In the genomic region with DNA sequence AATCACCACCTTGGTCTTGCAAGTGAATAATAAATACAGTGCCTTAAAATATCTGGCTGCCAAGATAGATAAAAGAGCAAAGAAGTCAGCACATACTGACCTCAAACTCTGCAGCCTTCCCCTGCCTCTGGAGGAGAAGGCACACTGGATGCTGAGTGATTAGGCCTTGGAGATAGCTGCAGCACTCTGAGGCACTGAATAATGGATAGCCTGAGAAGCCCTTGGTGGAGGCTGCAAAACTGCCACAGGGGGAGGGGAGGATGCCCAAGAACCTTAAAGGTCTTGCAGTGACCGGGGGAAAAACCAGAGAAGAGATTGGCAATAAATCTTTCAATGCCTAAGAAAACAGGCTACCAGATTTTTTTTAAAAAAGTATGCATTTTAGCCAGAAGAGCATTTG, we compare ENCODE assay signal across 23 cellular contexts.
A peak's percentile ranks its signal among the peaks of the same experiment; 100 is the strongest.
DNase-seq lines count a peak whose midpoint lies in the region; ATAC-seq, FAIRE-seq and TF ChIP-seq lines count a peak whose summit lies in the region.
"Had no signal": no experiment of that assay in that cellular context is flagged by ENCODE, and none has a peak within 500 bp of the region (broad histone marks: within the 10 kb centered on the region; RNA-seq: fewer than 3 reads in every experiment).

No MANE protein-coding gene starts in this region.

- TF ChIP-seq CTCF in OCI-LY7 (conservative IDR thresholded peaks at IDR 0.05; ENCODE audit: low read length) (no peak), endodermal cell (conservative IDR thresholded peaks at IDR 0.05) (no peak)

- no peaks in the 10 kb centered on the region for H3K36me3 Mint-ChIP-seq in endodermal cell (ENCODE audit: low read depth)
- H3K36me3 Mint-ChIP-seq: CD8-positive, alpha-beta T cell had no signal

- intact Hi-C loops in OCI-LY7 (cut with micrococcal nuclease; ENCODE audit: unreplicated experiment): no loop called here

- H3K4me3 ChIP-seq in OCI-LY7 (ENCODE audit: low read depth, low read length, poor library complexity, severe bottlenecking) (no peak overlapping the region), endodermal cell (ENCODE audit: low read length) (no peak overlapping the region)

- H3K9me3 Mint-ChIP-seq in endodermal cell: peaks cover 2% of the 10 kb centered on the region

- no TSS peak for BruUV-seq in OCI-LY7 (replicated peaks; lab: Mats Ljungman, UMichigan)

- H3K9ac ChIP-seq in endodermal cell (ENCODE audit: extremely low read depth, low read length, poor library complexity, severe bottlenecking): no peak overlapping the region

- H3K36me3 ChIP-seq in OCI-LY7 (ENCODE audit: insufficient read depth, low read length) (no peaks in the 10 kb centered on the region), endodermal cell (ENCODE audit: control insufficient read depth, insufficient read depth, low read length) (no peaks in the 10 kb centered on the region)

- H2AFZ ChIP-seq in OCI-LY7 (ENCODE audit: low read length): 0 out of 2 replicates have a peak overlapping the region, but pooled peaks have one; percentile 31

- no peak for FAIRE-seq in GM12892 (lab: Jason Lieb, UNC)
- FAIRE-seq: HepG2, RCC 7860 had no signal

- no peak for ATAC-seq in GM18517 (IDR thresholded peaks at IDR 0.05; ENCODE audit: unreplicated experiment)
- ATAC-seq: CD8-positive, alpha-beta T cell; HepG2; SK-N-SH treated with all-trans-retinoic acid at 6 μM for 48 hours had no signal

- 83% methylated on average over 1 of the region's 1 CpG; no CpG with 5 or more reads in 1 of the 2 experiments for WGBS in endodermal cell (ENCODE audit: insufficient coverage in 1 of 2, insufficient read length in 1 of 2), 2 experiments

- H3K27ac Mint-ChIP-seq in endodermal cell: no peak overlapping the region
- H3K27ac Mint-ChIP-seq: CD8-positive, alpha-beta T cell had no signal

- H3K9me2 ChIP-seq in OCI-LY7 (ENCODE audit: insufficient read depth, low read length): no peaks in the 10 kb centered on the region

- H3K27me3 ChIP-seq in endodermal cell (ENCODE audit: control insufficient read depth, insufficient read depth, low read length, poor library complexity, severe bottlenecking): no peaks in the 10 kb centered on the region

- H3K27me3 Mint-ChIP-seq in endodermal cell (ENCODE audit: insufficient read depth): no peaks in the 10 kb centered on the region

- CTCF ChIA-PET in OCI-LY7 (lab: Charles Lee; ENCODE audit: unreplicated experiment): no interaction called here

- no peak for TF ChIP-seq POLR2A in GM12892 (IDR thresholded peaks at IDR 0.05; ENCODE audit: low read depth, low read length)

- no peak overlapping the region for H3K4me2 ChIP-seq in OCI-LY7 (ENCODE audit: low read length)

- no peaks in the 10 kb centered on the region for H3K4me1 ChIP-seq in OCI-LY7 (ENCODE audit: insufficient read depth, low read length, poor library complexity, severe bottlenecking)
- no peaks in the 10 kb centered on the region for H3K4me1 ChIP-seq in endodermal cell (ENCODE audit: control insufficient read depth, insufficient read depth, low read length)
- H3K4me1 ChIP-seq: Caco-2 had no signal

- H3K4me1 Mint-ChIP-seq in endodermal cell: no peaks in the 10 kb centered on the region

- H3K4me3 Mint-ChIP-seq in endodermal cell: no peak overlapping the region
- H3K4me3 Mint-ChIP-seq: CD8-positive, alpha-beta T cell had no signal

- H3K9me3 ChIP-seq in OCI-LY7 (ENCODE audit: low read length) (no peaks in the 10 kb centered on the region), endodermal cell (ENCODE audit: control insufficient read depth, low read length) (no peaks in the 10 kb centered on the region)
- H3K9me3 ChIP-seq: Caco-2 had no signal

- no peaks in the 10 kb centered on the region for H4K20me1 ChIP-seq in OCI-LY7 (ENCODE audit: insufficient read depth, low read length)

- H3K79me2 ChIP-seq in OCI-LY7 (ENCODE audit: insufficient read depth, low read depth, low read length): no peaks in the 10 kb centered on the region

- POLR2A ChIA-PET in OCI-LY7 (lab: Charles Lee): interaction anchor here (0.7 to 1.9 kb wide), 3 partner anchors 12 to 353 kb away, joined by 3 to 4 read pairs (median 3); no protein-coding TSS in a partner anchor

- no peak overlapping the region for H3K27ac ChIP-seq in OCI-LY7 (ENCODE audit: low read depth, low read length, poor library complexity, severe bottlenecking)
- no peak overlapping the region for H3K27ac ChIP-seq in endodermal cell (ENCODE audit: low read depth, low read length)
- H3K27ac ChIP-seq: C4-2B had no signal

- DNase-seq in OCI-LY7 (ENCODE audit: low spot score) (no peak), endodermal cell (peak; percentile 51), left kidney (ENCODE audit: low read depth, low spot score) (peak; percentile 12), GM12892 (ENCODE audit: insufficient read length) (no peak), NCI-H128 (lab: John Stamatoyannopoulos, UW; ENCODE audit: unreplicated experiment) (no peak)
- no peak for DNase-seq in stimulated activated CD4-positive, alpha-beta T cell treated with anti-CD3 and anti-CD28 coated beads, Interleukin-2, amount 100 ng/mL, for 48 hours
- DNase-seq: Caco-2; CD8-positive, alpha-beta T cell; DMS79; EL; GDM1; Kasumi-1; NCI-H1092 treated with DMSO at 0.1 percent for 48 hours; NCI-H1436 treated with DMSO at 0.1 percent for 48 hours; NCI-H2029; NCI-H446 treated with DMSO at 0.1 percent for 48 hours; NCI-H526; SIG-M5 had no signal

Comparison
In these comparisons a context has a peak if more than half of its experiments do, and no peak if none do; other contexts are left out.
1. DNase-seq: peak in endodermal cell (single experiment) and left kidney (single experiment); none in OCI-LY7 (single experiment), GM12892 (single experiment), NCI-H128 (single experiment) and stimulated activated CD4-positive, alpha-beta T cell treated with anti-CD3 and anti-CD28 coated beads, Interleukin-2, amount 100 ng/mL, for 48 hours (0 of 2).